8 cellular contexts compared by ENCODE assay signal in genomic region chr3:11272913-11273574, GRCh38. TPM values are rescaled to one million over a fixed set of nuclear protein-coding genes. Genes with fewer than 3 reads are reported as not detected.
DNase-seq lines count a peak whose midpoint lies in the region; ATAC-seq and TF ChIP-seq lines count a peak whose summit lies in the region.

No MANE protein-coding gene starts in this region.

- no peak overlapping the region for H4K91ac ChIP-seq in mesenchymal stem cell (ENCODE audit: low read length)

- no peak overlapping the region for H2BK5ac ChIP-seq in mesenchymal stem cell (ENCODE audit: low read depth, low read length, poor library complexity, severe bottlenecking)

- POLR2A ChIA-PET in AG04450 (lab: Yijun Ruan, JAX): interaction anchor here (0.6 to 2.2 kb wide), 8 partner anchors 9 to 202 kb away, joined by 3 to 20 read pairs (median 8); no protein-coding TSS in a partner anchor

- no peaks in the 10 kb centered on the region for H3K9me3 ChIP-seq in AG04450 (ENCODE audit: control insufficient read depth, insufficient read depth, low read length)
- no peaks in the 10 kb centered on the region for H3K9me3 ChIP-seq in body of pancreas
- no peaks in the 10 kb centered on the region for H3K9me3 ChIP-seq in mesenchymal stem cell (ENCODE audit: control insufficient read depth, low read length)

- peak overlapping the region; percentile 84 for H3K4me2 ChIP-seq in mesenchymal stem cell (ENCODE audit: low read length, poor library complexity, severe bottlenecking)

- peak overlapping the region in 1 of 2 experiments; percentile 52 for H3K4ac ChIP-seq in mesenchymal stem cell (ENCODE audit: low read depth in 1 of 2, low read length in 2 of 2)

- no peak overlapping the region for H3K23ac ChIP-seq in mesenchymal stem cell (ENCODE audit: low read length in 2 of 2)

- ATAC-seq in body of pancreas (no peak), HG02973 (IDR thresholded peaks at IDR 0.05; ENCODE audit: unreplicated experiment) (no peak), GM19397 (IDR thresholded peaks at IDR 0.05; ENCODE audit: unreplicated experiment) (no peak), GM19452 (IDR thresholded peaks at IDR 0.05; ENCODE audit: unreplicated experiment) (no peak)

- H3K9ac ChIP-seq in mesenchymal stem cell (ENCODE audit: low read length): peak overlapping the region; percentile 98

- no peak for TF ChIP-seq CTCF in AG04450 (IDR thresholded peaks at IDR 0.05; ENCODE audit: low read depth, low read length)
- TF ChIP-seq CTCF in body of pancreas (IDR thresholded peaks at IDR 0.05): no peak

- H3K36me3 ChIP-seq in body of pancreas (replicated peaks in 1 of 2; ENCODE audit: insufficient read depth in 1 of 2, low read depth in 2 of 2): no peaks in the 10 kb centered on the region
- H3K36me3 ChIP-seq in mesenchymal stem cell (ENCODE audit: control insufficient read depth in 1 of 2, insufficient read depth in 2 of 2, low read depth in 1 of 2, low read length in 2 of 2): peaks cover 7 to 11% of the 10 kb centered on the region in 2 experiments

- H3K27me3 ChIP-seq in AG04450 (ENCODE audit: control insufficient read depth, insufficient read depth, low read length): no peaks in the 10 kb centered on the region
- H3K27me3 ChIP-seq in body of pancreas: no peaks in the 10 kb centered on the region
- no peaks in the 10 kb centered on the region for H3K27me3 ChIP-seq in mesenchymal stem cell (ENCODE audit: control insufficient read depth in 1 of 2, insufficient read depth in 1 of 2, low read length in 2 of 2)

- WGBS in body of pancreas, 2 donors: 2 to 3% methylated on average over 9 of the region's 9 CpGs
- WGBS in mesenchymal stem cell: 29% methylated on average over 8 of the region's 9 CpGs

- peaks cover 10% of the 10 kb centered on the region for H3K79me1 ChIP-seq in mesenchymal stem cell (replicated peaks; ENCODE audit: low read length, poor library complexity, severe bottlenecking)

- no peak overlapping the region for H3K14ac ChIP-seq in mesenchymal stem cell (ENCODE audit: low read length in 2 of 2)

- no peak for TF ChIP-seq POLR2A in body of pancreas (IDR thresholded peaks at IDR 0.05)

- no peak overlapping the region for H2BK120ac ChIP-seq in mesenchymal stem cell (ENCODE audit: low read depth, low read length)

- intact Hi-C loops in body of pancreas (cut with DNase I): no loop called here

- H2AFZ ChIP-seq in mesenchymal stem cell (ENCODE audit: low read depth, low read length): no peak overlapping the region

- H3K4me1 ChIP-seq in body of pancreas (peaks cover 22% of the 10 kb centered on the region), mesenchymal stem cell (ENCODE audit: control insufficient read depth, insufficient read depth, low read depth, low read length) (peaks cover 6% of the 10 kb centered on the region)

- no peak overlapping the region for H3K27ac ChIP-seq in AG04450 (ENCODE audit: low read depth, low read length)
- H3K27ac ChIP-seq in body of pancreas: peak overlapping the region in 2 of 4 donors; percentile 82 to 84
- no peak overlapping the region for H3K27ac ChIP-seq in mesenchymal stem cell (ENCODE audit: low read length, poor library complexity, severe bottlenecking)

- H3K4me3 ChIP-seq in AG04450 (ENCODE audit: low read depth, low read length) (peak overlapping the region; percentile 97), body of pancreas (peak overlapping the region; percentile 5 to 92), mesenchymal stem cell (ENCODE audit: insufficient read depth in 1 of 2, low read depth in 1 of 2, low read length in 2 of 2) (peak overlapping the region in 1 of 2 experiments; percentile 99)
- H3K4me3 ChIP-seq in Jurkat, Clone E6-1 (ENCODE audit: low read length): peak overlapping the region; percentile 83

- DNase-seq in AG04450 (ENCODE audit: low read depth, low spot score): no peak
- DNase-seq in Jurkat, Clone E6-1 (ENCODE audit: low read depth, low spot score): no peak
- no peak for DNase-seq in body of pancreas
- peak; percentile 46 for DNase-seq in mesenchymal stem cell
- DNase-seq in middle frontal gyrus (ENCODE audit: extremely low spot score, low spot score): no peak

- H3K18ac ChIP-seq in mesenchymal stem cell (ENCODE audit: low read depth in 1 of 2, low read length in 2 of 2): no peak overlapping the region

- no peak overlapping the region for H2BK15ac ChIP-seq in mesenchymal stem cell (ENCODE audit: low read depth, poor library complexity, severe bottlenecking)

- peak overlapping the region; percentile 55 for H2AK5ac ChIP-seq in mesenchymal stem cell (ENCODE audit: low read length, severe bottlenecking)

- no peak overlapping the region for H4K8ac ChIP-seq in mesenchymal stem cell (ENCODE audit: low read length)

- CTCF ChIA-PET in AG04450 (lab: Charles Lee): interaction anchor here (0.9 to 1.4 kb wide), 4 partner anchors 12 to 213 kb away, joined by 3 to 6 read pairs (median 3); no protein-coding TSS in a partner anchor

- H2BK12ac ChIP-seq in mesenchymal stem cell (ENCODE audit: low read length in 2 of 2): no peak overlapping the region

RNA-seq across cellular contexts. Expression of gene ATG7, which starts 0.8 kb away (rescaled TPM):
- polyA plus RNA-seq in AG04450 (2011; rRNA removed): 35.4 and 51.7 TPM in 2 replicates
- polyA minus RNA-seq in AG04450 (2011; rRNA and poly(A)+ RNA removed): 79.8 and 82.2 TPM in 2 replicates
- 17.0 TPM for polyA plus RNA-seq in Jurkat, Clone E6-1 (2012; ENCODE audit: insufficient read depth, insufficient read length)
- 10 to 100 TPM; 40.5 to 43.6 TPM for total RNA-seq in body of pancreas
- polyA plus RNA-seq in mesenchymal stem cell (2013, experiment 1 of 2): 18.7 TPM
- 18.7 TPM for polyA plus RNA-seq in mesenchymal stem cell (2013, experiment 2 of 2)
